ENCODE assay signal across 8 cellular contexts in the genomic region with DNA sequence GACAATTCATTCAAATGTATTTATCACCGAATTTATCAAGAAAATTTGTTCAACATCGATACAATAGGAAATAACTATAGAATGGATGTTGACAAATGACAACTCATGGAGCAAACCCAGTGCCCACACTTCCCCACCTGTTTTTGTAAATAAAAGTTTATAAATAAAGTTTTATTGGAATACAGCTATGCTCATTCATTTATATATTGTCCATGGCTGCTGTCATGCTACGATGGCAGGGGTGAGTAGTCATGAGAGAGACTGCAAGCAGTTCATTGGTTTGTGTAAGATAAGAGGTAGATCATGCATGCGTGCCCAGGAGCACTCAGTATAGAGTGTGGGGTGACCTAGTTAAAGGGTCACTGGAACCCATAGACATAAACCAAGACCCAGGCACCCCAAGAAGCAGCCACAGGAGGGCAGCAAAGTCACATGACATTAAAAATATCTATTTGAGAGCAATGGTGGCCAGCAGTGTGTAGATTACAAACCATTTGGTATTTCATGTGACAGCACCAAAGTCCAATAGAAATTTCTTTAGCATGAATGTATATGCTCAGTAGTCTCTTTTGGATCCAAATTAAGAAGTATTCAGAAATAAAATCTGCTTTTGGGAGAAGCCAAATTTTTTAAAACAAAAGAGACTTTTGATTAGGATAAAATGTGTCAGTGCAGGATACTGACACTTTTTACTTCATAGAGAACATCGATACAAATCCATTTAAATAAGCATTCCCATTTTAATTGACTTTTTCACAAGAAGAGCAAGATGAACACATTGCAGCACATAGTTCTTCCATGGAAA.
DNase-seq lines count a peak whose midpoint lies in the region; ATAC-seq and TF ChIP-seq lines count a peak whose summit lies in the region.

No MANE protein-coding gene starts in this region.

- no peaks in the 10 kb centered on the region for H3K27me3 ChIP-seq in KMS-11 (ENCODE audit: insufficient read depth, low read depth)

- DNase-seq in SKM-1 treated with dmso at 0.1 percent for 144 hours (lab: John Stamatoyannopoulos, UW; ENCODE audit: unreplicated experiment) (peak; percentile 35), SKM-1 (lab: John Stamatoyannopoulos, UW; ENCODE audit: unreplicated experiment) (no peak), amniotic epithelial cell (ENCODE audit: low read depth) (peak; percentile 58), kidney tubule cell (ENCODE audit: low spot score) (peak; percentile 62), lower leg skin (ENCODE audit: low spot score in 2 of 2) (no peak)

- H3K27ac ChIP-seq in KMS-11, result no peak overlapping the region

- ATAC-seq in activated CD4-positive, CD25-positive, alpha-beta regulatory T cell treated with anti-CD3 and anti-CD28 coated beads, Interleukin-2, amount 50 U/mL, for 24 hours, result no peak
- ATAC-seq in HG03175 (IDR thresholded peaks at IDR 0.05; ENCODE audit: unreplicated experiment), result no peak

- 91% methylated on average over 5 of the region's 5 CpGs for WGBS in lower leg skin, 2 donors

- intact Hi-C loops in lower leg skin (cut with DNase I; ENCODE audit: low total_unique reads), result no loop called here

- H3K36me3 ChIP-seq in KMS-11 (ENCODE audit: insufficient read depth), result no peaks in the 10 kb centered on the region

- no peak overlapping the region for H2AFZ ChIP-seq in KMS-11 (ENCODE audit: low read depth)

- no peak overlapping the region for H3K4me2 ChIP-seq in KMS-11

- no peaks in the 10 kb centered on the region for H3K79me2 ChIP-seq in KMS-11 (ENCODE audit: insufficient read depth, low read depth)

- TF ChIP-seq POLR2A in lower leg skin (IDR thresholded peaks at IDR 0.05), result no peak

- H3K9ac ChIP-seq in KMS-11, result no peak overlapping the region

- H3K4me3 ChIP-seq in KMS-11 (IDR thresholded peaks at IDR 0.05; ENCODE audit: insufficient read depth, low read depth, low read length) (no peak overlapping the region), lower leg skin (ENCODE audit: low read depth, poor library complexity, severe bottlenecking) (no peak overlapping the region)

- H3K4me1 ChIP-seq in KMS-11 (ENCODE audit: low read depth, poor library complexity, severe bottlenecking), result peaks cover 21% of the 10 kb centered on the region

- no peaks in the 10 kb centered on the region for H4K20me1 ChIP-seq in KMS-11 (ENCODE audit: insufficient read depth)

- TF ChIP-seq CTCF in KMS-11 (conservative IDR thresholded peaks at IDR 0.05; ENCODE audit: low read depth, low read length), result peak; percentile 82
- no peak for TF ChIP-seq CTCF in lower leg skin (IDR thresholded peaks at IDR 0.05)

Comparison
In these comparisons a context has a peak if more than half of its experiments do, and no peak if none do; other contexts are left out.
1. DNase-seq: peak in SKM-1 treated with dmso at 0.1 percent for 144 hours (single experiment), amniotic epithelial cell (single experiment) and kidney tubule cell (single experiment); none in SKM-1 (single experiment) and lower leg skin (0 of 2).